ENCODE assay signal across 8 cellular contexts in the genomic region with DNA sequence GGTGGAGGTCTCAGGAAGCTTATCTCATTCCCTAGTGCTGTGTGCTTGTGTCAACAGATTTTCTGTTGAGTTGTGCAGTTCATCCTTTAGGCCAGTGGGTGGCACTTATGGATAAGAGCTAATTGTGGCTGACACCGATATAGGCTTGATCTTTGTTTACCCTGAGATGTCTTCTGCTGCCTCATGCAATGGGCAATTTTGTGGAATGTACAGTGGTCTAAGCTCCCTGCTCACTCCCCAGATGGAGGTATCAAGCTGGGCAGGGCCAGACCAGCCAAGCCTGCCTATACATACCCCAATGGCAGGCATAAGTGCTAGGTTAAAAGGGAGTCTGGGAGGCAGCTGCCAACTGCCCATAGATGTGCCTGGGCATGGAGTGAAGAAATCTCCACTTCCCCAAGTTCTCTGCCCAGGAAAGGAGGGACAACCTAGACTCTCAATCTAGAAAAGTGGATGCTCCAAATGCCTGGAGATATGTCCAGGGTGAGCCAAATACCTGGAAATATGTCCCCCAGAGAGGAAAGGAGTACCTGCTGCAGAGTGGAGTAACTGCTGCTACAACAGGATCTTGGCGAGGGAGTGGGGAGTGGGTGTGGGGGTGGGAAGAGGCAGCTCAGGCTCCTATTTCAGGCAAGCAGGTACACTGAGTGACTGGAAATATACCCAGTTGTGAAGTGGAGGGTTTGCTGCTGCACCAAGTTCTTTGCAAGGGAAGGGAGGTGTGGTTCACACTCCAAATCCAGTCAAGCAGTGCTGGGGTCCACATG. TPM values are rescaled to one million over a fixed set of nuclear protein-coding genes. Genes with fewer than 3 reads are reported as not detected.
DNase-seq lines count a peak whose midpoint lies in the region; ATAC-seq and TF ChIP-seq lines count a peak whose summit lies in the region.

No MANE protein-coding gene starts in this region.

- H3K9ac ChIP-seq in OCI-LY3 (ENCODE audit: low read length) = no peak overlapping the region

- no peak for TF ChIP-seq EP300 in stomach (IDR thresholded peaks at IDR 0.05)

- TF ChIP-seq CTCF in OCI-LY3 (IDR thresholded peaks at IDR 0.05; ENCODE audit: low read depth, low read length) (peak; percentile 52), kidney epithelial cell (IDR thresholded peaks at IDR 0.05; ENCODE audit: insufficient read depth, low read length, poor library complexity, severe bottlenecking) (peak; percentile 65), stomach (IDR thresholded peaks at IDR 0.05) (peak in 5 of 7 experiments; percentile 12 to 46 (median 16))

- no peaks in the 10 kb centered on the region for H3K27me3 Mint-ChIP-seq in activated naive CD8-positive, alpha-beta T cell treated with anti-CD3 and anti-CD28 coated beads, Interleukin-2, amount 50 U/mL, for 24 hours

- no peaks in the 10 kb centered on the region for H4K20me1 ChIP-seq in OCI-LY3 (ENCODE audit: insufficient read depth, low read length)

- no peak overlapping the region for H3K27ac Mint-ChIP-seq in activated naive CD8-positive, alpha-beta T cell treated with anti-CD3 and anti-CD28 coated beads, Interleukin-2, amount 50 U/mL, for 24 hours

- peaks cover 14% of the 10 kb centered on the region for H3K4me1 Mint-ChIP-seq in activated naive CD8-positive, alpha-beta T cell treated with anti-CD3 and anti-CD28 coated beads, Interleukin-2, amount 50 U/mL, for 24 hours

- no peak overlapping the region for H3K4me3 ChIP-seq in OCI-LY3 (ENCODE audit: low read length)
- H3K4me3 ChIP-seq in kidney epithelial cell (ENCODE audit: low read depth, low read length) = no peak overlapping the region
- no peak overlapping the region for H3K4me3 ChIP-seq in stomach

- H3K36me3 ChIP-seq in OCI-LY3 (replicated peaks; ENCODE audit: low read depth, low read length) (no peaks in the 10 kb centered on the region), kidney epithelial cell (ENCODE audit: control insufficient read depth, insufficient read depth, low read length) (no peaks in the 10 kb centered on the region), stomach (no peaks in the 10 kb centered on the region)

- H3K27ac ChIP-seq in OCI-LY3 (ENCODE audit: low read length) = no peak overlapping the region
- H3K27ac ChIP-seq in stomach = no peak overlapping the region

- H3K79me2 ChIP-seq in OCI-LY3 (ENCODE audit: low read length) = no peaks in the 10 kb centered on the region

- TF ChIP-seq POLR2A in stomach (IDR thresholded peaks at IDR 0.05) = no peak

- intact Hi-C loops in stomach (cut with DNase I; ENCODE audit: low total_unique reads) = no loop called here

- peaks cover 5% of the 10 kb centered on the region for H3K9me3 Mint-ChIP-seq in activated naive CD8-positive, alpha-beta T cell treated with anti-CD3 and anti-CD28 coated beads, Interleukin-2, amount 50 U/mL, for 24 hours

- 47 to 53% (median 49%) methylated on average over 2 of the region's 2 CpGs for WGBS in stomach, 5 donors

- H3K27me3 ChIP-seq in OCI-LY3 (ENCODE audit: low read depth, low read length) = no peaks in the 10 kb centered on the region
- no peaks in the 10 kb centered on the region for H3K27me3 ChIP-seq in kidney epithelial cell (ENCODE audit: control insufficient read depth, insufficient read depth, low read length)
- no peaks in the 10 kb centered on the region for H3K27me3 ChIP-seq in stomach

- H3K36me3 Mint-ChIP-seq in activated naive CD8-positive, alpha-beta T cell treated with anti-CD3 and anti-CD28 coated beads, Interleukin-2, amount 50 U/mL, for 24 hours (ENCODE audit: low read depth) = no peaks in the 10 kb centered on the region

- H3K4me3 Mint-ChIP-seq in activated naive CD8-positive, alpha-beta T cell treated with anti-CD3 and anti-CD28 coated beads, Interleukin-2, amount 50 U/mL, for 24 hours = no peak overlapping the region

- H3K9me3 ChIP-seq in OCI-LY3 (ENCODE audit: insufficient read depth, low read length) (no peaks in the 10 kb centered on the region), stomach (peaks cover 0 to 15% (median 5%) of the 10 kb centered on the region in 4 donors)

- no peaks in the 10 kb centered on the region for H3K4me1 ChIP-seq in OCI-LY3 (ENCODE audit: low read length)
- no peaks in the 10 kb centered on the region for H3K4me1 ChIP-seq in stomach

- 0 out of 2 replicates have a peak overlapping the region, but pooled peaks have one; percentile 27 for H3K4me2 ChIP-seq in OCI-LY3 (ENCODE audit: low read length)

- H2AFZ ChIP-seq in OCI-LY3 (ENCODE audit: low read depth, low read length) = peak overlapping the region; percentile 33; the same call in 1 of the 2 replicates

- ATAC-seq in GM19452 (IDR thresholded peaks at IDR 0.05; ENCODE audit: unreplicated experiment) (peak; percentile 88), HG03432 (IDR thresholded peaks at IDR 0.05; ENCODE audit: unreplicated experiment) (peak; percentile 98)
- ATAC-seq in activated naive CD8-positive, alpha-beta T cell treated with anti-CD3 and anti-CD28 coated beads, Interleukin-2, amount 50 U/mL, for 24 hours = peak; percentile 93

- peak; percentile 69 for DNase-seq in ELR (ENCODE audit: low read depth)
- DNase-seq in activated naive CD8-positive, alpha-beta T cell treated with anti-CD3 and anti-CD28 coated beads, Interleukin-2, amount 50 U/mL, for 24 hours = peak; percentile 42
- peak; percentile 2 for DNase-seq in kidney epithelial cell (ENCODE audit: low read depth)
- no peak for DNase-seq in stomach
- DNase-seq in GM19240 (ENCODE audit: insufficient read length, low spot score) = no peak

RNA-seq across cellular contexts. Expression of a gene that starts 53.2 kb away (rescaled TPM):
- total RNA-seq in kidney epithelial cell (not detected in 2 replicates), stomach (1 to 10 TPM in 1 of 5 donors, not detected in 4; 2.2 TPM)
- polyA plus RNA-seq in stomach = 1 to 10 TPM in 1 of 3 donors, under 1 TPM in 1, not detected in 1; 0.30 to 2.2 TPM

Comparison
In these comparisons a context has a peak if more than half of its experiments do, and no peak if none do; other contexts are left out.
1. DNase-seq: peak in ELR (single experiment), activated naive CD8-positive, alpha-beta T cell treated with anti-CD3 and anti-CD28 coated beads, Interleukin-2, amount 50 U/mL, for 24 hours (single experiment) and kidney epithelial cell (single experiment); none in stomach (single experiment) and GM19240 (single experiment).
2. Peak in every context shown above with its lines, with median percentiles within 50 percentile points of each other: ATAC-seq and CTCF ChIP-seq.